Comparison of ENCODE assay signal across 24 cellular contexts in genomic region chr3:66931699-66932098, GRCh38.
DNase-seq lines count a peak whose midpoint lies in the region; ATAC-seq and TF ChIP-seq lines count a peak whose summit lies in the region.
"Had no signal": no experiment of that assay in that cellular context is flagged by ENCODE, and none has a peak within 500 bp of the region (broad histone marks: within the 10 kb centered on the region; RNA-seq: fewer than 3 reads in every experiment).

No MANE protein-coding gene starts in this region.

- H3K36me3 ChIP-seq in GM23338 (ENCODE audit: insufficient read depth) = no peaks in the 10 kb centered on the region
- H3K36me3 ChIP-seq in colonic mucosa = no peaks in the 10 kb centered on the region
- H3K36me3 ChIP-seq in mesendoderm (ENCODE audit: control insufficient read depth, insufficient read depth, low read length) = no peaks in the 10 kb centered on the region
- H3K36me3 ChIP-seq in lower lobe of right lung = no peaks in the 10 kb centered on the region
- H3K36me3 ChIP-seq: BE2C had no signal

- H3K36me3 Mint-ChIP-seq in GM23338 (ENCODE audit: low read depth) (no peaks in the 10 kb centered on the region), progenitor cell of endocrine pancreas (ENCODE audit: insufficient read depth) (no peaks in the 10 kb centered on the region)
- H3K36me3 Mint-ChIP-seq: CD14-positive monocyte had no signal

- H3K27me3 Mint-ChIP-seq in GM23338 (ENCODE audit: insufficient read depth, low read depth, poor library complexity) = peaks cover 3% of the 10 kb centered on the region
- H3K27me3 Mint-ChIP-seq in progenitor cell of endocrine pancreas = no peaks in the 10 kb centered on the region

- intact Hi-C loops in colonic mucosa (cut with DNase I) = no loop called here
- intact Hi-C loops in lower lobe of right lung (cut with DNase I) = no loop called here

- no CpG with 5 or more reads among the region's 1 CpG for WGBS in mesendoderm (ENCODE audit: extremely low coverage, insufficient coverage, low lambda C conversion rate)

- H4K8ac ChIP-seq in mesendoderm (ENCODE audit: low read depth, low read length) = no peak overlapping the region

- H3K9me3 Mint-ChIP-seq in GM23338 (no peaks in the 10 kb centered on the region), progenitor cell of endocrine pancreas (ENCODE audit: low read depth) (no peaks in the 10 kb centered on the region)
- H3K9me3 Mint-ChIP-seq: CD14-positive monocyte had no signal

- H2BK5ac ChIP-seq in mesendoderm (ENCODE audit: low read length) = no peak overlapping the region

- no peaks in the 10 kb centered on the region for H3K9me3 ChIP-seq in colonic mucosa
- no peaks in the 10 kb centered on the region for H3K9me3 ChIP-seq in lower lobe of right lung
- H3K9me3 ChIP-seq: BE2C had no signal

- H3K9me2 ChIP-seq in GM23338 (ENCODE audit: insufficient read depth) = no peaks in the 10 kb centered on the region

- H4K20me1 ChIP-seq in GM23338 (replicated peaks; ENCODE audit: insufficient read depth) = no peaks in the 10 kb centered on the region

- peak overlapping the region; percentile 71 for H3K27ac Mint-ChIP-seq in GM23338
- H3K27ac Mint-ChIP-seq in progenitor cell of endocrine pancreas = peak overlapping the region; percentile 47
- H3K27ac Mint-ChIP-seq: CD14-positive monocyte had no signal

- H4K5ac ChIP-seq in mesendoderm (ENCODE audit: low read length) = no peak overlapping the region

- TF ChIP-seq CTCF in GM23338 (conservative IDR thresholded peaks at IDR 0.05; ENCODE audit: low read depth in 2 of 2) (no peak), colonic mucosa (IDR thresholded peaks at IDR 0.05) (no peak), progenitor cell of endocrine pancreas (IDR thresholded peaks at IDR 0.05; ENCODE audit: unreplicated experiment) (no peak), lower lobe of right lung (IDR thresholded peaks at IDR 0.05) (no peak)

- H3K4me1 ChIP-seq in GM23338 (ENCODE audit: insufficient read depth) = peaks cover 51% of the 10 kb centered on the region
- no peaks in the 10 kb centered on the region for H3K4me1 ChIP-seq in colonic mucosa
- H3K4me1 ChIP-seq in mesendoderm (ENCODE audit: control insufficient read depth, low read depth, low read length) = peaks cover 6% of the 10 kb centered on the region
- H3K4me1 ChIP-seq in lower lobe of right lung = no peaks in the 10 kb centered on the region
- H3K4me1 ChIP-seq: BE2C had no signal

- no peak overlapping the region for H2AK5ac ChIP-seq in mesendoderm (ENCODE audit: low read length)

- no peak overlapping the region for H3K4me3 ChIP-seq in GM23338
- no peak overlapping the region for H3K4me3 ChIP-seq in colonic mucosa
- no peak overlapping the region for H3K4me3 ChIP-seq in mesendoderm (ENCODE audit: low read length)
- H3K4me3 ChIP-seq in lower lobe of right lung = no peak overlapping the region

- H3K4ac ChIP-seq in mesendoderm (ENCODE audit: low read depth, low read length) = no peak overlapping the region

- H2BK120ac ChIP-seq in mesendoderm (ENCODE audit: low read depth, low read length) = no peak overlapping the region

- H3K4me3 Mint-ChIP-seq in GM23338 (no peak overlapping the region), progenitor cell of endocrine pancreas (ENCODE audit: low read depth) (no peak overlapping the region)
- H3K4me3 Mint-ChIP-seq: CD14-positive monocyte had no signal

- H3K27me3 ChIP-seq in GM23338 (ENCODE audit: insufficient read depth) (no peaks in the 10 kb centered on the region), colonic mucosa (no peaks in the 10 kb centered on the region), mesendoderm (ENCODE audit: insufficient read depth, low read length, poor library complexity) (no peaks in the 10 kb centered on the region), lower lobe of right lung (ENCODE audit: low read depth) (no peaks in the 10 kb centered on the region)

- no peaks in the 10 kb centered on the region for H3F3A ChIP-seq in GM23338 (replicated peaks; ENCODE audit: low read depth)

- no peaks in the 10 kb centered on the region for H3K79me1 ChIP-seq in mesendoderm (ENCODE audit: low read length)

- H3K23ac ChIP-seq in mesendoderm (ENCODE audit: low read length) = no peak overlapping the region

- H3K4me2 ChIP-seq in GM23338 (peak overlapping the region; percentile 5), mesendoderm (ENCODE audit: low read length) (no peak overlapping the region)

- no peak for ATAC-seq in GM23338
- ATAC-seq in lower lobe of right lung = no peak
- ATAC-seq in GM21526 (IDR thresholded peaks at IDR 0.05; ENCODE audit: low FRiP score, unreplicated experiment) = no peak
- ATAC-seq: PC-3, SK-N-SH treated with all-trans-retinoic acid at 6 μM for 48 hours had no signal

- no peak overlapping the region for H3K27ac ChIP-seq in GM23338 (ENCODE audit: low read depth)
- peak overlapping the region; percentile 32 for H3K27ac ChIP-seq in colonic mucosa
- no peak overlapping the region for H3K27ac ChIP-seq in mesendoderm (ENCODE audit: low read depth, low read length)
- no peak overlapping the region for H3K27ac ChIP-seq in lower lobe of right lung

- H3K4me1 Mint-ChIP-seq in GM23338 (peaks cover 60% of the 10 kb centered on the region), progenitor cell of endocrine pancreas (ENCODE audit: low read depth) (peaks cover 31% of the 10 kb centered on the region)
- H3K4me1 Mint-ChIP-seq: CD14-positive monocyte had no signal

- no peak overlapping the region for H2AFZ ChIP-seq in GM23338

- H3K9ac ChIP-seq in colonic mucosa (ENCODE audit: low read depth in 2 of 2, low read length in 2 of 2) (no peak overlapping the region), mesendoderm (ENCODE audit: low read length) (no peak overlapping the region)

- H2BK15ac ChIP-seq in mesendoderm (replicated peaks; ENCODE audit: low read depth) = no peak overlapping the region

- no peak overlapping the region for H3K18ac ChIP-seq in mesendoderm (ENCODE audit: low read length)

- DNase-seq in GM23338 (ENCODE audit: low spot score) (no peak), colonic mucosa (no peak), mesendoderm (peak; percentile 50), progenitor cell of endocrine pancreas (ENCODE audit: low spot score, unreplicated experiment) (no peak), lower lobe of right lung (no peak), DMS79 (lab: John Stamatoyannopoulos, UW) (no peak), cerebellar cortex (ENCODE audit: low spot score) (no peak)
- DNase-seq: 8988T; ACHN; BE2C; DMS153; NCI-H1092 treated with DMSO at 0.1 percent for 48 hours; NCI-H1436; NCI-H187; NCI-H2081 treated with DMSO at 0.1 percent for 48 hours; NCI-H2171; NCI-H345; NCI-H510A treated with DMSO at 0.1 percent for 48 hours; NCI-H774; NK-92 treated with Interleukin-12 subunit alpha and Interleukin-12 subunit beta, amount 100 ng/mL, for 24 hours; PC-3 had no signal

- H3K79me2 ChIP-seq in GM23338 (replicated peaks; ENCODE audit: insufficient read depth) (no peaks in the 10 kb centered on the region), mesendoderm (ENCODE audit: control insufficient read depth, insufficient read depth, low read length) (no peaks in the 10 kb centered on the region)

- H3K56ac ChIP-seq in mesendoderm (ENCODE audit: low read length) = no peak overlapping the region
